21 cellular contexts compared by ENCODE assay signal in genomic region chr3:188041193-188041592, GRCh38.
DNase-seq lines count a peak whose midpoint lies in the region; ATAC-seq and TF ChIP-seq lines count a peak whose summit lies in the region.
"Had no signal": no experiment of that assay in that cellular context is flagged by ENCODE, and none has a peak within 500 bp of the region (broad histone marks: within the 10 kb centered on the region; RNA-seq: fewer than 3 reads in every experiment).

No MANE protein-coding gene starts in this region.

- H3K27ac ChIP-seq in endodermal cell (ENCODE audit: low read depth, low read length) = no peak overlapping the region
- H3K27ac ChIP-seq: SJSA1 had no signal

- H3K27me3 Mint-ChIP-seq in endodermal cell (ENCODE audit: insufficient read depth) = peaks cover 5% of the 10 kb centered on the region
- H3K27me3 Mint-ChIP-seq: CD4-positive, alpha-beta memory T cell had no signal

- DNase-seq in M059J (ENCODE audit: low read depth) = peak; percentile 27
- DNase-seq in SW480 (ENCODE audit: low spot score) = peak; percentile 81
- DNase-seq in myocyte (ENCODE audit: low read depth) = peak; percentile 56
- DNase-seq in stimulated activated naive CD8-positive, alpha-beta T cell treated with anti-CD3 and anti-CD28 coated beads, Interleukin-15, Interleukin-2, amounts not matched to agents 100 U/mL and 50 U/mL, for 24 hours = no peak
- DNase-seq in endodermal cell = no peak
- DNase-seq: CD4-positive, alpha-beta memory T cell; DMS79 treated with DMSO at 0.1 percent for 48 hours; GDM1; KG1; NCI-H1092 treated with DMSO at 0.1 percent for 48 hours; NCI-H1694; NCI-H510A treated with DMSO at 0.1 percent for 48 hours; NCI-H82; PC-3 had no signal

- no peak overlapping the region for H3K4me3 Mint-ChIP-seq in endodermal cell
- H3K4me3 Mint-ChIP-seq: B cell; CD4-positive, alpha-beta memory T cell; GM23338 had no signal

- WGBS in endodermal cell (ENCODE audit: insufficient coverage in 1 of 2, insufficient read length in 1 of 2), 2 experiments = 90% methylated on average over 1 of the region's 1 CpG; no CpG with 5 or more reads in 1 of the 2 experiments

- H3K36me3 ChIP-seq in endodermal cell (ENCODE audit: control insufficient read depth, insufficient read depth, low read length) = no peaks in the 10 kb centered on the region
- H3K36me3 ChIP-seq: SJSA1 had no signal

- no peak for TF ChIP-seq CTCF in endodermal cell (conservative IDR thresholded peaks at IDR 0.05)

- ATAC-seq in stimulated activated naive CD8-positive, alpha-beta T cell treated with anti-CD3 and anti-CD28 coated beads, Interleukin-15, Interleukin-2, amounts not matched to agents 100 U/mL and 50 U/mL, for 24 hours = peak; percentile 49
- ATAC-seq in HG03108 (IDR thresholded peaks at IDR 0.05; ENCODE audit: unreplicated experiment) = no peak
- no peak for ATAC-seq in GM21619 (IDR thresholded peaks at IDR 0.05; ENCODE audit: unreplicated experiment)
- ATAC-seq: GM12878, GM23338, HCT116, PC-3 had no signal

- H3K27ac Mint-ChIP-seq in endodermal cell = no peak overlapping the region
- H3K27ac Mint-ChIP-seq: B cell, GM23338 had no signal

- H3K9me3 ChIP-seq in endodermal cell (ENCODE audit: control insufficient read depth, low read length) = no peaks in the 10 kb centered on the region
- H3K9me3 ChIP-seq: SJSA1 had no signal

- no peak overlapping the region for H3K4me3 ChIP-seq in endodermal cell (ENCODE audit: low read length)
- H3K4me3 ChIP-seq: GM12878, GM23338, SJSA1 had no signal

- H3K9me3 Mint-ChIP-seq in endodermal cell = no peaks in the 10 kb centered on the region
- H3K9me3 Mint-ChIP-seq: CD4-positive, alpha-beta memory T cell; GM23338 had no signal

- H3K9ac ChIP-seq in endodermal cell (ENCODE audit: extremely low read depth, low read length, poor library complexity, severe bottlenecking) = no peak overlapping the region

- H3K4me1 ChIP-seq in endodermal cell (ENCODE audit: control insufficient read depth, insufficient read depth, low read length) = peaks cover 13% of the 10 kb centered on the region

- H3K27me3 ChIP-seq in endodermal cell (ENCODE audit: control insufficient read depth, insufficient read depth, low read length, poor library complexity, severe bottlenecking) = no peaks in the 10 kb centered on the region
- H3K27me3 ChIP-seq: SJSA1 had no signal

- no peaks in the 10 kb centered on the region for H3K36me3 Mint-ChIP-seq in endodermal cell (ENCODE audit: low read depth)
- H3K36me3 Mint-ChIP-seq: CD4-positive, alpha-beta memory T cell had no signal

- peaks cover 17% of the 10 kb centered on the region for H3K4me1 Mint-ChIP-seq in endodermal cell

Comparison
In these comparisons a context has a peak if more than half of its experiments do, and no peak if none do; other contexts are left out.
1. DNase-seq: peak in M059J (single experiment), SW480 (single experiment) and myocyte (single experiment); none in stimulated activated naive CD8-positive, alpha-beta T cell treated with anti-CD3 and anti-CD28 coated beads, Interleukin-15, Interleukin-2, amounts not matched to agents 100 U/mL and 50 U/mL, for 24 hours (single experiment) and endodermal cell (single experiment).